Comparison of ENCODE assay signal across 8 cellular contexts in the genomic region with DNA sequence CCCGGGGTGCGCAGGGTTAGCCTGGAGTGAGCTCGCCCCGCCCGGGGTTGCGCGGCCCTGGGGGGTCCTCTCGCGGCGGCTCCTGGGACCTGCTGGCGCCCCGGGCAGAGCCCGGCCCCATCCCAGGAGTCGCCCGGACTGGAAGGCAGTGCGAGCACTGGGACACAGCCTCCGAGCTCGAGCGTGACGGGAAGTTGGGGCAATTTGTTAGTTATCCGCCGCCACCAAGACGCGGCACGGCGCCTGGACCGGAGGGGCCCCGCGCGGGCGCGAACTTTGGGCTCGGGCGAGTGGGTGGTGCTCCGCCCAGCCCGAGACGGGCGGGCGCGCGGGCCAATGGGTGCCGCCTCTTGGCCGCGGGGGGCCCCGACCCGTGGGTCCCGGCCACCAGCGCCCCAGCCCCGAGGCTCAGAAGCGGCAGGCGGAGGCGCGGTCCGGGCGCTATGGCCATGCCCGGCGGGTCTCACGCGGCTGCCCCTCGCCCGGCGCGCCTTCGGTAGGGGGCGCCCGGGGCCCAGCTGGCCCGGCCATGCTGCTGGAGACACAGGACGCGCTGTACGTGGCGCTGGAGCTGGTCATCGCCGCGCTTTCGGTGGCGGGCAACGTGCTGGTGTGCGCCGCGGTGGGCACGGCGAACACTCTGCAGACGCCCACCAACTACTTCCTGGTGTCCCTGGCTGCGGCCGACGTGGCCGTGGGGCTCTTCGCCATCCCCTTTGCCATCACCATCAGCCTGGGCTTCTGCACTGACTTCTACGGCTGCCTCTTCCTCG.
DNase-seq lines count a peak whose midpoint lies in the region; ATAC-seq and TF ChIP-seq lines count a peak whose summit lies in the region.

A gene (plus strand): TSS at position 411 of the 773 bp plus-strand sequence. CDS start 119 bp downstream, at position 530.

- DNase-seq in NCI-H2196 (lab: John Stamatoyannopoulos, UW; ENCODE audit: unreplicated experiment): peak; percentile 47
- DNase-seq in NCI-H2196 treated with DMSO at 0.1 percent for 48 hours (lab: John Stamatoyannopoulos, UW; ENCODE audit: unreplicated experiment): no peak
- peak; percentile 44 for DNase-seq in SKM-1 treated with dmso at 0.1 percent for 144 hours (lab: John Stamatoyannopoulos, UW; ENCODE audit: unreplicated experiment)
- peak; percentile 93 for DNase-seq in astrocyte of the hippocampus (ENCODE audit: low read depth, low spot score)
- peak; percentile 81 for DNase-seq in hepatic stellate cell (ENCODE audit: low spot score)
- no peak for DNase-seq in retinal pigment epithelial cell (ENCODE audit: low read depth)

- peak within 1 kb of the TSS; percentile 96 for H3K4me3 ChIP-seq in HUES6 (ENCODE audit: low read depth, low read length)
- peak within 1 kb of the TSS; percentile 72 for H3K4me3 ChIP-seq in retinal pigment epithelial cell (ENCODE audit: low read length)

- TF ChIP-seq CTCF in retinal pigment epithelial cell (conservative IDR thresholded peaks at IDR 0.05; ENCODE audit: low read depth, low read length): peak; percentile 47

- peak within 1 kb of the TSS; percentile 84 for H3K9ac ChIP-seq in HUES6 (ENCODE audit: low read length)

- H3K4me1 ChIP-seq in HUES6 (ENCODE audit: control insufficient read depth, insufficient read depth, low read length): peaks cover 30% of the 10 kb centered on the region

- no peak for ATAC-seq in GM19023 (IDR thresholded peaks at IDR 0.05; ENCODE audit: unreplicated experiment)

- H3K36me3 ChIP-seq in HUES6 (ENCODE audit: control insufficient read depth, insufficient read depth, low read length): no peaks in the 10 kb centered on the region

- no peak within 1 kb of the TSS for H3K27ac ChIP-seq in HUES6 (ENCODE audit: low read depth, low read length)

- H3K27me3 ChIP-seq in HUES6 (ENCODE audit: control insufficient read depth, insufficient read depth, low read length): peaks cover 48% of the 10 kb centered on the region

- H3K9me3 ChIP-seq in HUES6 (ENCODE audit: control insufficient read depth, insufficient read depth, low read depth, low read length): 0 out of 2 replicates have a peak, but pooled peaks cover 6% of the 10 kb centered on the region

Comparison
In these comparisons a context has a peak if more than half of its experiments do, and no peak if none do; other contexts are left out.
1. DNase-seq: peak in NCI-H2196 (single experiment), SKM-1 treated with dmso at 0.1 percent for 144 hours (single experiment), astrocyte of the hippocampus (single experiment) and hepatic stellate cell (single experiment); none in NCI-H2196 treated with DMSO at 0.1 percent for 48 hours (single experiment) and retinal pigment epithelial cell (single experiment).